ENCODE assay signal across 10 cellular contexts in genomic region chr17:1606352-1606985, GRCh38. TPM values are rescaled to one million over a fixed set of nuclear protein-coding genes. Genes with fewer than 3 reads are reported as not detected.
DNase-seq lines count a peak whose midpoint lies in the region; ATAC-seq, FAIRE-seq and TF ChIP-seq lines count a peak whose summit lies in the region.
"Had no signal": no experiment of that assay in that cellular context is flagged by ENCODE, and none has a peak within 500 bp of the region (broad histone marks: within the 10 kb centered on the region; RNA-seq: fewer than 3 reads in every experiment).

No MANE protein-coding gene starts in this region.

- H3K4me3 Mint-ChIP-seq in activated CD8-positive, alpha-beta T cell treated with anti-CD3 and anti-CD28 coated beads for 36 hours = no peak overlapping the region
- no peak overlapping the region for H3K4me3 Mint-ChIP-seq in activated CD8-positive, alpha-beta T cell treated with anti-CD3 and anti-CD28 coated beads, Interleukin-2, amount 10 ng/mL, durations not matched to agents 7 days and 5 days
- H3K4me3 Mint-ChIP-seq in stimulated activated naive B cell treated with anti-CD40 and anti-IgM and Interleukin-4, amounts not matched to agents 10 μg/mL and 1 μg/mL and 100 μg/mL, for 72 hours = peak overlapping the region; percentile 47 to 56

- H3K4me3 ChIP-seq in HUES64 (ENCODE audit: low read length) = no peak overlapping the region

- 91% methylated on average over 26 of the region's 26 CpGs for WGBS in HUES64

- 0 out of 2 replicates have a peak, but pooled peaks cover under 1% of the 10 kb centered on the region for H3K36me3 ChIP-seq in HUES64 (ENCODE audit: insufficient read depth, low read length)

- peaks cover 4% of the 10 kb centered on the region for H3K9me3 Mint-ChIP-seq in activated CD8-positive, alpha-beta T cell treated with anti-CD3 and anti-CD28 coated beads for 36 hours
- peaks cover 6% of the 10 kb centered on the region for H3K9me3 Mint-ChIP-seq in activated CD8-positive, alpha-beta T cell treated with anti-CD3 and anti-CD28 coated beads, Interleukin-2, amount 10 ng/mL, durations not matched to agents 7 days and 5 days (ENCODE audit: insufficient read depth)
- H3K9me3 Mint-ChIP-seq in stimulated activated naive B cell treated with anti-CD40 and anti-IgM and Interleukin-4, amounts not matched to agents 10 μg/mL and 1 μg/mL and 100 μg/mL, for 72 hours = no peaks in the 10 kb centered on the region
- H3K9me3 Mint-ChIP-seq: activated naive CD4-positive, alpha-beta T cell treated with anti-CD3 and anti-CD28 coated beads, Interleukin-2, amount 50 U/mL, for 24 hours had no signal

- no peaks in the 10 kb centered on the region for H3K4me1 ChIP-seq in HUES64 (ENCODE audit: insufficient read depth, low read length)

- no peak for FAIRE-seq in H54 (lab: Jason Lieb, UNC)

- H3K9me3 ChIP-seq in HUES64 (ENCODE audit: insufficient read depth, low read depth, low read length) = 0 out of 2 replicates have a peak, but pooled peaks cover 2% of the 10 kb centered on the region

- no peak for TF ChIP-seq POLR2A in H54 (IDR thresholded peaks at IDR 0.05; ENCODE audit: low read depth, low read length)

- peaks cover 2% of the 10 kb centered on the region for H3K36me3 Mint-ChIP-seq in activated CD8-positive, alpha-beta T cell treated with anti-CD3 and anti-CD28 coated beads for 36 hours (ENCODE audit: low read depth)
- no peaks in the 10 kb centered on the region for H3K36me3 Mint-ChIP-seq in activated CD8-positive, alpha-beta T cell treated with anti-CD3 and anti-CD28 coated beads, Interleukin-2, amount 10 ng/mL, durations not matched to agents 7 days and 5 days (ENCODE audit: low read depth)
- peaks cover 30 to 44% of the 10 kb centered on the region in 2 donors for H3K36me3 Mint-ChIP-seq in stimulated activated naive B cell treated with anti-CD40 and anti-IgM and Interleukin-4, amounts not matched to agents 10 μg/mL and 1 μg/mL and 100 μg/mL, for 72 hours
- H3K36me3 Mint-ChIP-seq: activated naive CD4-positive, alpha-beta T cell treated with anti-CD3 and anti-CD28 coated beads, Interleukin-2, amount 50 U/mL, for 24 hours had no signal

- peak overlapping the region; percentile 93 for H3K27ac Mint-ChIP-seq in activated CD8-positive, alpha-beta T cell treated with anti-CD3 and anti-CD28 coated beads for 36 hours
- no peak overlapping the region for H3K27ac Mint-ChIP-seq in activated CD8-positive, alpha-beta T cell treated with anti-CD3 and anti-CD28 coated beads, Interleukin-2, amount 10 ng/mL, durations not matched to agents 7 days and 5 days
- peak overlapping the region; percentile 94 for H3K27ac Mint-ChIP-seq in stimulated activated naive B cell treated with anti-CD40 and anti-IgM and Interleukin-4, amounts not matched to agents 10 μg/mL and 1 μg/mL and 100 μg/mL, for 72 hours

- H3K4me1 Mint-ChIP-seq in activated CD8-positive, alpha-beta T cell treated with anti-CD3 and anti-CD28 coated beads for 36 hours (ENCODE audit: low read depth) = peaks cover 32% of the 10 kb centered on the region
- peaks cover 12% of the 10 kb centered on the region for H3K4me1 Mint-ChIP-seq in activated CD8-positive, alpha-beta T cell treated with anti-CD3 and anti-CD28 coated beads, Interleukin-2, amount 10 ng/mL, durations not matched to agents 7 days and 5 days (ENCODE audit: low read depth)
- peaks cover 34 to 56% of the 10 kb centered on the region in 2 donors for H3K4me1 Mint-ChIP-seq in stimulated activated naive B cell treated with anti-CD40 and anti-IgM and Interleukin-4, amounts not matched to agents 10 μg/mL and 1 μg/mL and 100 μg/mL, for 72 hours

- peak; percentile 73 for DNase-seq in activated CD8-positive, alpha-beta T cell treated with anti-CD3 and anti-CD28 coated beads for 36 hours
- DNase-seq in activated CD8-positive, alpha-beta T cell treated with anti-CD3 and anti-CD28 coated beads, Interleukin-2, amount 10 ng/mL, durations not matched to agents 7 days and 5 days = no peak
- peak; percentile 66 for DNase-seq in stimulated activated naive B cell treated with anti-CD40 and anti-IgM and Interleukin-4, amounts not matched to agents 10 μg/mL and 1 μg/mL and 100 μg/mL, for 72 hours
- DNase-seq in H54 (ENCODE audit: insufficient read length, low spot score) (no peak), LoVo (ENCODE audit: low spot score) (no peak), putamen (ENCODE audit: low spot score) (no peak)
- DNase-seq: NCI-H1417 treated with DMSO at 0.1 percent for 48 hours had no signal

- CTCF ChIA-PET in activated CD8-positive, alpha-beta T cell treated with anti-CD3 and anti-CD28 coated beads for 36 hours (lab: Charles Lee) = interaction anchor here (1.0 to 2.7 kb wide), 3 partner anchors 11 to 32 kb away, joined by 3 to 12 read pairs (median 3); no protein-coding TSS in a partner anchor
- CTCF ChIA-PET in activated CD8-positive, alpha-beta T cell treated with anti-CD3 and anti-CD28 coated beads, Interleukin-2, amount 10 ng/mL, durations not matched to agents 7 days and 5 days (lab: Charles Lee) = interaction anchor here (1.3 to 2.1 kb wide), 2 partner anchors 13 to 32 kb away, joined by 3 to 10 read pairs; no protein-coding TSS in a partner anchor

- H3K27ac ChIP-seq in HUES64 (ENCODE audit: low read depth, low read length) = no peak overlapping the region
- peak overlapping the region; percentile 71 for H3K27ac ChIP-seq in layer of hippocampus (ENCODE audit: low read depth, low read length)

- no peaks in the 10 kb centered on the region for H3K27me3 Mint-ChIP-seq in activated CD8-positive, alpha-beta T cell treated with anti-CD3 and anti-CD28 coated beads for 36 hours
- H3K27me3 Mint-ChIP-seq in activated CD8-positive, alpha-beta T cell treated with anti-CD3 and anti-CD28 coated beads, Interleukin-2, amount 10 ng/mL, durations not matched to agents 7 days and 5 days (ENCODE audit: low read depth) = no peaks in the 10 kb centered on the region
- no peaks in the 10 kb centered on the region for H3K27me3 Mint-ChIP-seq in stimulated activated naive B cell treated with anti-CD40 and anti-IgM and Interleukin-4, amounts not matched to agents 10 μg/mL and 1 μg/mL and 100 μg/mL, for 72 hours
- H3K27me3 Mint-ChIP-seq: activated naive CD4-positive, alpha-beta T cell treated with anti-CD3 and anti-CD28 coated beads, Interleukin-2, amount 50 U/mL, for 24 hours had no signal

- POLR2A ChIA-PET in activated CD8-positive, alpha-beta T cell treated with anti-CD3 and anti-CD28 coated beads for 36 hours (lab: Charles Lee) = interaction anchor here (0.6 to 1.6 kb wide), 5 partner anchors 10 to 120 kb away, joined by 3 to 4 read pairs (median 3); no protein-coding TSS in a partner anchor
- POLR2A ChIA-PET in activated CD8-positive, alpha-beta T cell treated with anti-CD3 and anti-CD28 coated beads, Interleukin-2, amount 10 ng/mL, durations not matched to agents 7 days and 5 days (lab: Charles Lee) = no interaction called here

- 0 out of 2 replicates have a peak overlapping the region, but pooled peaks have one; percentile 31 for H3K9ac ChIP-seq in HUES64 (ENCODE audit: low read depth, low read length)

- TF ChIP-seq CTCF in activated CD8-positive, alpha-beta T cell treated with anti-CD3 and anti-CD28 coated beads for 36 hours (IDR thresholded peaks at IDR 0.05) = no peak

- ATAC-seq in activated CD8-positive, alpha-beta T cell treated with anti-CD3 and anti-CD28 coated beads for 36 hours = no peak
- no peak for ATAC-seq in activated CD8-positive, alpha-beta T cell treated with anti-CD3 and anti-CD28 coated beads, Interleukin-2, amount 10 ng/mL, durations not matched to agents 7 days and 5 days
- ATAC-seq in stimulated activated naive B cell treated with anti-CD40 and anti-IgM and Interleukin-4, amounts not matched to agents 10 μg/mL and 1 μg/mL and 100 μg/mL, for 72 hours (replicated peaks) = peak; percentile 35

- intact Hi-C loops in activated CD8-positive, alpha-beta T cell treated with anti-CD3 and anti-CD28 coated beads for 36 hours (cut with micrococcal nuclease) = no loop called here

- no peaks in the 10 kb centered on the region for H3K27me3 ChIP-seq in HUES64 (ENCODE audit: insufficient read depth, low read length)
- H3K27me3 ChIP-seq in layer of hippocampus (ENCODE audit: control insufficient read depth, insufficient read depth, low read length) = no peaks in the 10 kb centered on the region

RNA-seq across cellular contexts. Expression of gene SLC43A2, which starts 22.2 kb away (rescaled TPM):
- 1 to 10 TPM; 5.6 to 5.7 TPM for total RNA-seq in activated CD8-positive, alpha-beta T cell treated with anti-CD3 and anti-CD28 coated beads for 36 hours
- under 1 TPM; 0.55 to 0.68 TPM for total RNA-seq in activated CD8-positive, alpha-beta T cell treated with anti-CD3 and anti-CD28 coated beads, Interleukin-2, amount 10 ng/mL, durations not matched to agents 7 days and 5 days
- 11.9 TPM for polyA plus RNA-seq in HUES64 (2013, experiment 1 of 2)
- polyA plus RNA-seq in HUES64 (2013, experiment 2 of 2) = 10.9 TPM

RNA-seq across cellular contexts. Expression of gene SCARF1, which starts 39.1 kb away (rescaled TPM):
- 1 to 10 TPM; 3.2 to 4.1 TPM for total RNA-seq in activated CD8-positive, alpha-beta T cell treated with anti-CD3 and anti-CD28 coated beads for 36 hours
- 1 to 10 TPM; 4.5 to 5.3 TPM for total RNA-seq in activated CD8-positive, alpha-beta T cell treated with anti-CD3 and anti-CD28 coated beads, Interleukin-2, amount 10 ng/mL, durations not matched to agents 7 days and 5 days
- 0.90 TPM for polyA plus RNA-seq in HUES64 (2013, experiment 1 of 2)
- 1.2 TPM for polyA plus RNA-seq in HUES64 (2013, experiment 2 of 2)

RNA-seq across cellular contexts. Expression of gene RILP, which starts 43.2 kb away (rescaled TPM):
- 1 to 10 TPM; 5.3 to 6.1 TPM for total RNA-seq in activated CD8-positive, alpha-beta T cell treated with anti-CD3 and anti-CD28 coated beads for 36 hours
- 1 to 10 TPM; 6.2 to 6.5 TPM for total RNA-seq in activated CD8-positive, alpha-beta T cell treated with anti-CD3 and anti-CD28 coated beads, Interleukin-2, amount 10 ng/mL, durations not matched to agents 7 days and 5 days
- polyA plus RNA-seq in HUES64 (2013, experiment 1 of 2) = 2.8 TPM
- 5.1 TPM for polyA plus RNA-seq in HUES64 (2013, experiment 2 of 2)

RNA-seq across cellular contexts. Expression of gene PITPNA, which starts 43.9 kb away (rescaled TPM):
- 10 to 100 TPM; 31.7 to 34.4 TPM for total RNA-seq in activated CD8-positive, alpha-beta T cell treated with anti-CD3 and anti-CD28 coated beads for 36 hours
- total RNA-seq in activated CD8-positive, alpha-beta T cell treated with anti-CD3 and anti-CD28 coated beads, Interleukin-2, amount 10 ng/mL, durations not matched to agents 7 days and 5 days = 10 to 100 TPM; 44.6 to 47.3 TPM
- 32.8 TPM for polyA plus RNA-seq in HUES64 (2013, experiment 1 of 2)
- polyA plus RNA-seq in HUES64 (2013, experiment 2 of 2) = 42.2 TPM

Comparison
In these comparisons a context has a peak if more than half of its experiments do, and no peak if none do; other contexts are left out.
1. DNase-seq: peak in activated CD8-positive, alpha-beta T cell treated with anti-CD3 and anti-CD28 coated beads for 36 hours (single experiment) and stimulated activated naive B cell treated with anti-CD40 and anti-IgM and Interleukin-4, amounts not matched to agents 10 μg/mL and 1 μg/mL and 100 μg/mL, for 72 hours (single experiment); none in activated CD8-positive, alpha-beta T cell treated with anti-CD3 and anti-CD28 coated beads, Interleukin-2, amount 10 ng/mL, durations not matched to agents 7 days and 5 days (single experiment), H54 (single experiment), LoVo (single experiment) and putamen (single experiment).
2. ATAC-seq: peak in stimulated activated naive B cell treated with anti-CD40 and anti-IgM and Interleukin-4, amounts not matched to agents 10 μg/mL and 1 μg/mL and 100 μg/mL, for 72 hours (2 of 2); none in activated CD8-positive, alpha-beta T cell treated with anti-CD3 and anti-CD28 coated beads for 36 hours (single experiment) and activated CD8-positive, alpha-beta T cell treated with anti-CD3 and anti-CD28 coated beads, Interleukin-2, amount 10 ng/mL, durations not matched to agents 7 days and 5 days (single experiment).
3. H3K4me3 Mint-ChIP-seq: peak in stimulated activated naive B cell treated with anti-CD40 and anti-IgM and Interleukin-4, amounts not matched to agents 10 μg/mL and 1 μg/mL and 100 μg/mL, for 72 hours (2 of 2); none in activated CD8-positive, alpha-beta T cell treated with anti-CD3 and anti-CD28 coated beads for 36 hours (single experiment) and activated CD8-positive, alpha-beta T cell treated with anti-CD3 and anti-CD28 coated beads, Interleukin-2, amount 10 ng/mL, durations not matched to agents 7 days and 5 days (single experiment).